7 cellular contexts compared by ENCODE assay signal in the genomic region with DNA sequence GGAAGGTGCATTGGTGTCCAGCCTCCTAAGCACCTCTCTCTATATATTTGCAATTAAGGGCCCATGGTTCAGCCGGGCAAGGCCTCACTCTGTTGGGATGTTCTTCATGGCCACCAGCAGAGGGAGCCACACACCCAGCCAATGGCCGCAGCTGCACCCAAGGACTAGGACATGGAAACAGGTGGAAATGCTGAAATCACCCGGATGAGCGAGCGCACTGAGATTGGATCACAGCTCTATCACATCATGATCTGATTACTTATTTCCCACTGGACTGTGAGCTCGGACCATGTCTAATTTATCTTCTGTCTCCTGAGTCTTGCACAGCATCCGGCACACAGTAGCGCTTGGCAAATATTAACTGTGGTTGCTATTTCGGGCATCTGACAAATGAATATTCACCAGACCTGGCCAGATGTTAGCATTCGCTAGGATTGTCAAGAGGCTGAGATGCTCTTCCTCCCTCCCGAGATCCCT. TPM values are rescaled to one million over a fixed set of nuclear protein-coding genes. Genes with fewer than 3 reads are reported as not detected.
DNase-seq lines count a peak whose midpoint lies in the region; ATAC-seq and TF ChIP-seq lines count a peak whose summit lies in the region.

No MANE protein-coding gene starts in this region.

- no peaks in the 10 kb centered on the region for H3K9me3 ChIP-seq in MG63

- no peak overlapping the region for H3K4me3 Mint-ChIP-seq in activated T-helper 17 cell treated with anti-CD3 and anti-CD28 coated beads, Interleukin-2, amount 50 U/mL, for 72 hours
- H3K4me3 Mint-ChIP-seq in neural crest cell, result no peak overlapping the region
- H3K4me3 Mint-ChIP-seq in stimulated activated naive CD8-positive, alpha-beta T cell treated with anti-CD3 and anti-CD28 coated beads, Interleukin-15, amount 100 ng/mL, for 72 hours, result no peak overlapping the region

- H3K27me3 ChIP-seq in MG63, result no peaks in the 10 kb centered on the region

- DNase-seq in MG63 (peak; percentile 73), RWPE1 (ENCODE audit: low spot score) (peak; percentile 82), fibroblast of pulmonary artery (ENCODE audit: low read depth) (peak; percentile 88), neural crest cell (ENCODE audit: low read depth, low spot score) (peak; percentile 73)
- peak; percentile 68 to 70 for DNase-seq in stimulated activated naive CD8-positive, alpha-beta T cell treated with anti-CD3 and anti-CD28 coated beads, Interleukin-15, amount 100 ng/mL, for 72 hours

- H3K27ac Mint-ChIP-seq in activated T-helper 17 cell treated with anti-CD3 and anti-CD28 coated beads, Interleukin-2, amount 50 U/mL, for 72 hours, result no peak overlapping the region
- no peak overlapping the region for H3K27ac Mint-ChIP-seq in neural crest cell (ENCODE audit: unreplicated experiment)
- H3K27ac Mint-ChIP-seq in stimulated activated naive CD8-positive, alpha-beta T cell treated with anti-CD3 and anti-CD28 coated beads, Interleukin-15, amount 100 ng/mL, for 72 hours, result no peak overlapping the region

- H3K4me3 ChIP-seq in MG63, result no peak overlapping the region
- H3K4me3 ChIP-seq in fibroblast of pulmonary artery (replicated peaks; ENCODE audit: low read depth, low read length), result no peak overlapping the region

- H3K27me3 Mint-ChIP-seq in activated T-helper 17 cell treated with anti-CD3 and anti-CD28 coated beads, Interleukin-2, amount 50 U/mL, for 72 hours, result no peaks in the 10 kb centered on the region
- no peaks in the 10 kb centered on the region for H3K27me3 Mint-ChIP-seq in neural crest cell (ENCODE audit: low read depth)
- H3K27me3 Mint-ChIP-seq in stimulated activated naive CD8-positive, alpha-beta T cell treated with anti-CD3 and anti-CD28 coated beads, Interleukin-15, amount 100 ng/mL, for 72 hours, result no peaks in the 10 kb centered on the region

- H3K9me3 Mint-ChIP-seq in activated T-helper 17 cell treated with anti-CD3 and anti-CD28 coated beads, Interleukin-2, amount 50 U/mL, for 72 hours, result no peaks in the 10 kb centered on the region
- no peaks in the 10 kb centered on the region for H3K9me3 Mint-ChIP-seq in neural crest cell
- H3K9me3 Mint-ChIP-seq in stimulated activated naive CD8-positive, alpha-beta T cell treated with anti-CD3 and anti-CD28 coated beads, Interleukin-15, amount 100 ng/mL, for 72 hours, result no peaks in the 10 kb centered on the region

- CTCF ChIA-PET in RWPE1 (lab: Yijun Ruan, JAX), result interaction anchor here (0.6 to 1.6 kb wide), 18 partner anchors 11 to 273 kb away, joined by 3 to 7 read pairs (median 3); a partner anchor contains a TSS

- H3K27ac ChIP-seq in RWPE1, result no peak overlapping the region

- H3K4me1 Mint-ChIP-seq in activated T-helper 17 cell treated with anti-CD3 and anti-CD28 coated beads, Interleukin-2, amount 50 U/mL, for 72 hours, result no peaks in the 10 kb centered on the region
- H3K4me1 Mint-ChIP-seq in neural crest cell, result peaks cover 8% of the 10 kb centered on the region
- H3K4me1 Mint-ChIP-seq in stimulated activated naive CD8-positive, alpha-beta T cell treated with anti-CD3 and anti-CD28 coated beads, Interleukin-15, amount 100 ng/mL, for 72 hours, result no peaks in the 10 kb centered on the region

- H3K36me3 ChIP-seq in MG63, result no peaks in the 10 kb centered on the region

- peak; percentile 90 for TF ChIP-seq CTCF in RWPE1 (conservative IDR thresholded peaks at IDR 0.05; ENCODE audit: low read depth)
- peak; percentile 94 for TF ChIP-seq CTCF in fibroblast of pulmonary artery (IDR thresholded peaks at IDR 0.05; ENCODE audit: low read length, missing control alignments)
- peak; percentile 98 for TF ChIP-seq CTCF in neural crest cell (conservative IDR thresholded peaks at IDR 0.05)

- H3K36me3 Mint-ChIP-seq in activated T-helper 17 cell treated with anti-CD3 and anti-CD28 coated beads, Interleukin-2, amount 50 U/mL, for 72 hours (ENCODE audit: low read depth), result no peaks in the 10 kb centered on the region
- no peaks in the 10 kb centered on the region for H3K36me3 Mint-ChIP-seq in neural crest cell (ENCODE audit: low read depth)

- POLR2A ChIA-PET in RWPE1 (lab: Yijun Ruan, JAX; ENCODE audit: low non-redundant PET), result no interaction called here

- ATAC-seq in GM18867 (IDR thresholded peaks at IDR 0.05; ENCODE audit: unreplicated experiment), result peak; percentile 50
- ATAC-seq in activated T-helper 17 cell treated with anti-CD3 and anti-CD28 coated beads, Interleukin-2, amount 50 U/mL, for 72 hours (replicated peaks), result peak; percentile 96
- peak; percentile 93 for ATAC-seq in stimulated activated naive CD8-positive, alpha-beta T cell treated with anti-CD3 and anti-CD28 coated beads, Interleukin-15, amount 100 ng/mL, for 72 hours

RNA-seq across cellular contexts. Expression of a gene that starts 31.2 kb away (rescaled TPM):
- 3.2 and 9.5 TPM in 2 replicates for total RNA-seq in MG63 (2014; rRNA removed; shearing (Covaris generic); ENCODE audit: low replicate concordance)
- total RNA-seq in activated T-helper 17 cell treated with anti-CD3 and anti-CD28 coated beads, Interleukin-2, amount 50 U/mL, for 72 hours, result 1 to 10 TPM; 3.0 to 3.4 TPM
- total RNA-seq in neural crest cell, result 50.9 and 56.2 TPM in 2 replicates
